In the genomic region with DNA sequence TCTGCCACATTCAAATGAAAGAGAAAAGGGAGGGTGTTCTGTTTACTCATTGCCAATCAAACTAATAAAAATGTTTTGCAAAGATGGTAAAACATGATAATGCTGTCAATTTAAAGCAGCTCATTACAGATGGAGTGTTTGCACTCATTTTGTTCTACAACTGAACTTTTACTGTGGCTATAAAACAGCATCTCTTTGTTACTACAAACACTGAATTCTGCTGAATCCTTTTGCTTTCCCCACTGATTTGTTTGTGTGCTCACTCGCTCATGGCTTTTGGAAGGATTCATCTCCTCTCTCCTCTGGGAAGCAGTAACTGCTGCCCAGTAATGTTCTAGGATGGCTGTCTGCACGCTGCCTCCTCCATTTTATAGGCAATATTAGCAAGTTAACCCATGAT, we compare ENCODE assay signal across 30 cellular contexts.
DNase-seq lines count a peak whose midpoint lies in the region; ATAC-seq and TF ChIP-seq lines count a peak whose summit lies in the region.
"Had no signal": no experiment of that assay in that cellular context is flagged by ENCODE, and none has a peak within 500 bp of the region (broad histone marks: within the 10 kb centered on the region; RNA-seq: fewer than 3 reads in every experiment).

No MANE protein-coding gene starts in this region.

- no peaks in the 10 kb centered on the region for H3K9me3 ChIP-seq in OCI-LY1 (ENCODE audit: low read length)
- H3K9me3 ChIP-seq: breast epithelium, esophagus muscularis mucosa, psoas muscle had no signal

- ATAC-seq in activated CD8-positive, alpha-beta T cell treated with anti-CD3 and anti-CD28 coated beads for 36 hours, result no peak
- ATAC-seq: CD8-positive, alpha-beta T cell; GM12878; psoas muscle; stimulated activated naive CD8-positive, alpha-beta T cell treated with anti-CD3 and anti-CD28 coated beads, Interleukin-15, amount 100 ng/mL, for 72 hours; T-cell had no signal

- no peaks in the 10 kb centered on the region; the same call in 1 of the 2 replicates for H3K36me3 ChIP-seq in OCI-LY1 (ENCODE audit: insufficient read depth, low read length)
- H3K36me3 ChIP-seq: breast epithelium, esophagus muscularis mucosa had no signal

- H3K4me1 ChIP-seq in OCI-LY1 (ENCODE audit: insufficient read depth, low read length, severe bottlenecking), result peaks cover 33% of the 10 kb centered on the region
- H3K4me1 ChIP-seq: breast epithelium, esophagus muscularis mucosa, psoas muscle had no signal

- no peaks in the 10 kb centered on the region for H3K27me3 Mint-ChIP-seq in activated CD8-positive, alpha-beta T cell treated with anti-CD3 and anti-CD28 coated beads for 36 hours
- H3K27me3 Mint-ChIP-seq: activated T-cell treated with anti-CD3 and anti-CD28 coated beads, Interleukin-2, amount 50 U/mL, for 24 hours; stimulated activated naive CD8-positive, alpha-beta T cell treated with anti-CD3 and anti-CD28 coated beads, Interleukin-15, amount 100 ng/mL, for 72 hours; T-cell had no signal

- TF ChIP-seq CTCF in OCI-LY1 (IDR thresholded peaks at IDR 0.05; ENCODE audit: low read length), result no peak
- no peak for TF ChIP-seq CTCF in activated CD8-positive, alpha-beta T cell treated with anti-CD3 and anti-CD28 coated beads for 36 hours (IDR thresholded peaks at IDR 0.05)

- intact Hi-C loops in activated CD8-positive, alpha-beta T cell treated with anti-CD3 and anti-CD28 coated beads for 36 hours (cut with micrococcal nuclease), result no loop called here

- peak overlapping the region; percentile 79 for H2AFZ ChIP-seq in OCI-LY1 (ENCODE audit: low read length)

- peak; percentile 25 for DNase-seq in NCI-H2171 treated with DMSO at 0.1 percent for 48 hours (lab: John Stamatoyannopoulos, UW)
- no peak for DNase-seq in NCI-H2171 (lab: John Stamatoyannopoulos, UW)
- no peak for DNase-seq in activated CD8-positive, alpha-beta T cell treated with anti-CD3 and anti-CD28 coated beads for 36 hours
- DNase-seq in iPS-NIHi11 (ENCODE audit: low spot score), result no peak
- DNase-seq in activated CD4-positive, alpha-beta T cell treated with anti-CD3 and anti-CD28 coated beads, Interleukin-2, amount 50 U/mL, for 1 hour, result no peak
- DNase-seq: 8988T; activated CD4-positive, alpha-beta T cell treated with anti-CD3 and anti-CD28 coated beads for 1 hour; activated CD8-positive, alpha-beta memory T cell treated with anti-CD3 and anti-CD28 coated beads for 24 hours; activated T-cell treated with anti-CD3 and anti-CD28 coated beads, Interleukin-2, amount 50 U/mL, for 24 hours; amniotic stem cell; CD8-positive, alpha-beta T cell; DMS79; endodermal cell; foreskin melanocyte; kidney; NCI-H1694 treated with DMSO at 0.1 percent for 48 hours; NCI-H2227 treated with DMSO at 0.1 percent for 48 hours; psoas muscle; stimulated activated naive CD8-positive, alpha-beta T cell treated with anti-CD3 and anti-CD28 coated beads, Interleukin-15, amount 100 ng/mL, for 72 hours; T-cell; trophoblast cell had no signal

- H3K4me2 ChIP-seq in OCI-LY1 (ENCODE audit: low read length), result no peak overlapping the region
- H3K4me2 ChIP-seq: KMS-11 had no signal

- H3K27me3 ChIP-seq in OCI-LY1 (ENCODE audit: insufficient read depth, low read length) (no peaks in the 10 kb centered on the region), layer of hippocampus (ENCODE audit: control insufficient read depth, insufficient read depth, low read length) (no peaks in the 10 kb centered on the region)
- H3K27me3 ChIP-seq: breast epithelium, esophagus muscularis mucosa had no signal

- no peak overlapping the region for H3K27ac Mint-ChIP-seq in activated CD8-positive, alpha-beta T cell treated with anti-CD3 and anti-CD28 coated beads for 36 hours
- H3K27ac Mint-ChIP-seq: activated T-cell treated with anti-CD3 and anti-CD28 coated beads, Interleukin-2, amount 50 U/mL, for 24 hours; CD8-positive, alpha-beta T cell; endodermal cell; stimulated activated naive CD8-positive, alpha-beta T cell treated with anti-CD3 and anti-CD28 coated beads, Interleukin-15, amount 100 ng/mL, for 72 hours; T-cell had no signal

- POLR2A ChIA-PET in activated CD8-positive, alpha-beta T cell treated with anti-CD3 and anti-CD28 coated beads for 36 hours (lab: Charles Lee), result no interaction called here

- H3K4me3 ChIP-seq in OCI-LY1 (ENCODE audit: low read depth, low read length, poor library complexity, severe bottlenecking), result no peak overlapping the region
- H3K4me3 ChIP-seq: breast epithelium, coronary artery, esophagus muscularis mucosa, GM12878, lung, psoas muscle had no signal

- no peaks in the 10 kb centered on the region for H3K9me2 ChIP-seq in OCI-LY1 (ENCODE audit: low read depth, low read length)

- no peaks in the 10 kb centered on the region for H3K9me3 Mint-ChIP-seq in activated CD8-positive, alpha-beta T cell treated with anti-CD3 and anti-CD28 coated beads for 36 hours
- H3K9me3 Mint-ChIP-seq: CD8-positive, alpha-beta T cell; endodermal cell; stimulated activated naive CD8-positive, alpha-beta T cell treated with anti-CD3 and anti-CD28 coated beads, Interleukin-15, amount 100 ng/mL, for 72 hours had no signal

- H3K4me1 Mint-ChIP-seq in activated CD8-positive, alpha-beta T cell treated with anti-CD3 and anti-CD28 coated beads for 36 hours (ENCODE audit: low read depth), result no peaks in the 10 kb centered on the region
- H3K4me1 Mint-ChIP-seq: endodermal cell; stimulated activated naive CD8-positive, alpha-beta T cell treated with anti-CD3 and anti-CD28 coated beads, Interleukin-15, amount 100 ng/mL, for 72 hours; T-cell had no signal

- no peaks in the 10 kb centered on the region for H3K79me2 ChIP-seq in OCI-LY1 (ENCODE audit: insufficient read depth, low read length)

- no peak overlapping the region for H3K9ac ChIP-seq in OCI-LY1 (ENCODE audit: low read length)
- H3K9ac ChIP-seq: KMS-11 had no signal

- 0 out of 2 replicates have a peak, but pooled peaks cover under 1% of the 10 kb centered on the region for H3F3A ChIP-seq in OCI-LY1 (ENCODE audit: insufficient read depth, low read length)

- H3K36me3 Mint-ChIP-seq in activated CD8-positive, alpha-beta T cell treated with anti-CD3 and anti-CD28 coated beads for 36 hours (ENCODE audit: low read depth), result no peaks in the 10 kb centered on the region
- H3K36me3 Mint-ChIP-seq: CD8-positive, alpha-beta T cell; T-cell had no signal

- peak overlapping the region; percentile 85 for H3K27ac ChIP-seq in OCI-LY1 (ENCODE audit: low read depth, low read length, poor library complexity, severe bottlenecking)
- H3K27ac ChIP-seq in layer of hippocampus (ENCODE audit: low read depth, low read length), result peak overlapping the region; percentile 60
- peak overlapping the region; percentile 77 for H3K27ac ChIP-seq in temporal lobe (ENCODE audit: low read depth, low read length)
- H3K27ac ChIP-seq: breast epithelium, coronary artery, esophagus muscularis mucosa, KMS-11, psoas muscle had no signal

- CTCF ChIA-PET in activated CD8-positive, alpha-beta T cell treated with anti-CD3 and anti-CD28 coated beads for 36 hours (lab: Charles Lee), result no interaction called here

- no peaks in the 10 kb centered on the region for H4K20me1 ChIP-seq in OCI-LY1 (ENCODE audit: insufficient read depth, low read length)

- H3K4me3 Mint-ChIP-seq in activated CD8-positive, alpha-beta T cell treated with anti-CD3 and anti-CD28 coated beads for 36 hours, result no peak overlapping the region
- H3K4me3 Mint-ChIP-seq: activated T-cell treated with anti-CD3 and anti-CD28 coated beads, Interleukin-2, amount 50 U/mL, for 24 hours; CD8-positive, alpha-beta T cell; endodermal cell; stimulated activated naive CD8-positive, alpha-beta T cell treated with anti-CD3 and anti-CD28 coated beads, Interleukin-15, amount 100 ng/mL, for 72 hours; T-cell had no signal
